ENCODE assay signal across 21 cellular contexts in genomic region chr17:4182043-4182442, GRCh38. TPM values are rescaled to one million over a fixed set of nuclear protein-coding genes. Genes with fewer than 3 reads are reported as not detected.
DNase-seq lines count a peak whose midpoint lies in the region; ATAC-seq, FAIRE-seq and TF ChIP-seq lines count a peak whose summit lies in the region.
"Had no signal": no experiment of that assay in that cellular context is flagged by ENCODE, and none has a peak within 500 bp of the region (broad histone marks: within the 10 kb centered on the region; RNA-seq: fewer than 3 reads in every experiment).

No MANE protein-coding gene starts in this region.

- DNase-seq in activated T-cell treated with anti-CD3 and anti-CD28 coated beads, Interleukin-2, amount 50 U/mL, for 24 hours = no peak
- DNase-seq in activated T-cell treated with anti-CD3 and anti-CD28 coated beads, Interleukin-2, amount 50 U/mL, for 48 hours = no peak
- DNase-seq in DMS 273 treated with DMSO at 0.1 percent for 48 hours (lab: John Stamatoyannopoulos, UW) (peak; percentile 50), PC-3 (no peak), nephron progenitor cell (no peak), left lobe of liver (ENCODE audit: low spot score) (no peak), kidney (no peak)
- DNase-seq: CD4-positive, alpha-beta memory T cell; DMS53; EL; NCI-H1092 treated with DMSO at 0.1 percent for 48 hours; NCI-H187; NCI-H2107; NCI-H345; NCI-H526 treated with DMSO at 0.1 percent for 48 hours; Right ventricle myocardium superior had no signal

- no peak overlapping the region for H3K4me3 ChIP-seq in PC-3 (ENCODE audit: low read length)
- H3K4me3 ChIP-seq in kidney (ENCODE audit: low read length in 2 of 2) = no peak overlapping the region
- H3K4me3 ChIP-seq: GM12878, K562 had no signal

- H3K36me3 ChIP-seq in PC-3 (ENCODE audit: low read depth, low read length) = peaks cover 24% of the 10 kb centered on the region
- H3K36me3 ChIP-seq in kidney (ENCODE audit: control insufficient read depth in 1 of 2, insufficient read depth in 2 of 2, low read length in 2 of 2) = peaks cover 43 to 70% of the 10 kb centered on the region in 2 donors

- intact Hi-C loops in PC-3 (cut with micrococcal nuclease) (no loop called here), kidney (cut with DNase I) (no loop called here)

- H3K4me3 Mint-ChIP-seq in activated T-cell treated with anti-CD3 and anti-CD28 coated beads, Interleukin-2, amount 50 U/mL, for 24 hours = no peak overlapping the region
- no peak overlapping the region for H3K4me3 Mint-ChIP-seq in nephron progenitor cell
- H3K4me3 Mint-ChIP-seq: CD4-positive, alpha-beta memory T cell had no signal

- H3K27ac Mint-ChIP-seq in activated T-cell treated with anti-CD3 and anti-CD28 coated beads, Interleukin-2, amount 50 U/mL, for 24 hours = peak overlapping the region; percentile 13
- peak overlapping the region; percentile 59 for H3K27ac Mint-ChIP-seq in nephron progenitor cell
- H3K27ac Mint-ChIP-seq: CD4-positive, alpha-beta memory T cell had no signal

- H3F3A ChIP-seq in PC-3 (ENCODE audit: low read length, unreplicated experiment) = no peaks in the 10 kb centered on the region

- no peaks in the 10 kb centered on the region for H3K27me3 ChIP-seq in PC-3 (ENCODE audit: low read length)

- H2AFZ ChIP-seq in PC-3 (ENCODE audit: low read length) = no peak overlapping the region

- H3K4me2 ChIP-seq in PC-3 (ENCODE audit: low read length) = no peak overlapping the region

- no peaks in the 10 kb centered on the region for H3K9me3 Mint-ChIP-seq in activated T-cell treated with anti-CD3 and anti-CD28 coated beads, Interleukin-2, amount 50 U/mL, for 24 hours
- H3K9me3 Mint-ChIP-seq in nephron progenitor cell = no peaks in the 10 kb centered on the region
- H3K9me3 Mint-ChIP-seq: CD4-positive, alpha-beta memory T cell had no signal

- TF ChIP-seq CTCF in PC-3 (conservative IDR thresholded peaks at IDR 0.05; ENCODE audit: low read depth, low read length) (no peak), nephron progenitor cell (IDR thresholded peaks at IDR 0.05) (no peak), kidney (IDR thresholded peaks at IDR 0.05; ENCODE audit: borderline replicate concordance, extremely low read depth, insufficient read depth) (no peak)

- FAIRE-seq in kidney (lab: Jason Lieb, UNC) = no peak
- FAIRE-seq: A204.1, GM12878, H1, K562 had no signal

- H3K9ac ChIP-seq in PC-3 (ENCODE audit: low read length) (no peak overlapping the region), kidney (ENCODE audit: low read length in 2 of 2) (no peak overlapping the region)

- BruUV-seq in PC-3 (replicated peaks; lab: Mats Ljungman, UMichigan) = TSS peak; percentile 10

- H3K4me1 ChIP-seq in PC-3 (ENCODE audit: insufficient read depth, low read length) (no peaks in the 10 kb centered on the region), kidney (ENCODE audit: control insufficient read depth in 1 of 2, insufficient read depth in 1 of 2, low read depth in 1 of 2, low read length in 2 of 2) (no peaks in the 10 kb centered on the region)

- H3K4me1 Mint-ChIP-seq in activated T-cell treated with anti-CD3 and anti-CD28 coated beads, Interleukin-2, amount 50 U/mL, for 24 hours (ENCODE audit: low read depth) = peaks cover 20% of the 10 kb centered on the region
- H3K4me1 Mint-ChIP-seq in nephron progenitor cell = peaks cover 39% of the 10 kb centered on the region

- POLR2A ChIA-PET in PC-3 (lab: Charles Lee; ENCODE audit: unreplicated experiment) = no interaction called here

- no peaks in the 10 kb centered on the region for H3K9me3 ChIP-seq in PC-3 (ENCODE audit: low read length)
- H3K9me3 ChIP-seq in kidney (ENCODE audit: control insufficient read depth in 1 of 2, low read length in 2 of 2) = no peaks in the 10 kb centered on the region

- CTCF ChIA-PET in PC-3 (lab: Charles Lee) = no interaction called here

- ATAC-seq in PC-3 = no peak
- no peak for ATAC-seq in GM21576 (IDR thresholded peaks at IDR 0.05; ENCODE audit: unreplicated experiment)
- no peak for ATAC-seq in left lobe of liver
- ATAC-seq: GM12878, K562 had no signal

- H3K27me3 Mint-ChIP-seq in activated T-cell treated with anti-CD3 and anti-CD28 coated beads, Interleukin-2, amount 50 U/mL, for 24 hours = no peaks in the 10 kb centered on the region
- no peaks in the 10 kb centered on the region for H3K27me3 Mint-ChIP-seq in nephron progenitor cell (ENCODE audit: low read depth, poor library complexity)
- H3K27me3 Mint-ChIP-seq: CD4-positive, alpha-beta memory T cell had no signal

- H3K27ac ChIP-seq in PC-3 (ENCODE audit: low read length) (no peak overlapping the region), kidney (ENCODE audit: low read depth in 2 of 2, low read length in 2 of 2) (no peak overlapping the region)

- H4K20me1 ChIP-seq in PC-3 (ENCODE audit: low read length) = no peaks in the 10 kb centered on the region

- no peaks in the 10 kb centered on the region for H3K9me2 ChIP-seq in PC-3 (replicated peaks; ENCODE audit: low read length)

- H3K36me3 Mint-ChIP-seq in activated T-cell treated with anti-CD3 and anti-CD28 coated beads, Interleukin-2, amount 50 U/mL, for 24 hours (ENCODE audit: low read depth) = peaks cover 96% of the 10 kb centered on the region
- H3K36me3 Mint-ChIP-seq in nephron progenitor cell (ENCODE audit: low read depth) = peaks cover 66% of the 10 kb centered on the region

- H3K79me2 ChIP-seq in PC-3 (ENCODE audit: low read length) = no peaks in the 10 kb centered on the region

RNA-seq across cellular contexts. Expression of gene CYB5D2, which starts 39.0 kb away (rescaled TPM):
- total RNA-seq in PC-3 (2014; rRNA removed) (17.5 and 20.7 TPM in 2 replicates), left lobe of liver (18.8 TPM), kidney (29.8 TPM)
- polyA plus RNA-seq in kidney (ENCODE audit: insufficient read depth, low read depth, low replicate concordance) = 49.7 TPM

RNA-seq across cellular contexts. Expression of gene ZZEF1, which starts 39.2 kb away (rescaled TPM):
- total RNA-seq in PC-3 (2014; rRNA removed) (19.7 and 22.7 TPM in 2 replicates), left lobe of liver (19.1 TPM), kidney (56.1 TPM)
- polyA plus RNA-seq in kidney (ENCODE audit: insufficient read depth, low read depth, low replicate concordance) = 4.6 TPM
